14 cellular contexts compared by ENCODE assay signal in the genomic region with DNA sequence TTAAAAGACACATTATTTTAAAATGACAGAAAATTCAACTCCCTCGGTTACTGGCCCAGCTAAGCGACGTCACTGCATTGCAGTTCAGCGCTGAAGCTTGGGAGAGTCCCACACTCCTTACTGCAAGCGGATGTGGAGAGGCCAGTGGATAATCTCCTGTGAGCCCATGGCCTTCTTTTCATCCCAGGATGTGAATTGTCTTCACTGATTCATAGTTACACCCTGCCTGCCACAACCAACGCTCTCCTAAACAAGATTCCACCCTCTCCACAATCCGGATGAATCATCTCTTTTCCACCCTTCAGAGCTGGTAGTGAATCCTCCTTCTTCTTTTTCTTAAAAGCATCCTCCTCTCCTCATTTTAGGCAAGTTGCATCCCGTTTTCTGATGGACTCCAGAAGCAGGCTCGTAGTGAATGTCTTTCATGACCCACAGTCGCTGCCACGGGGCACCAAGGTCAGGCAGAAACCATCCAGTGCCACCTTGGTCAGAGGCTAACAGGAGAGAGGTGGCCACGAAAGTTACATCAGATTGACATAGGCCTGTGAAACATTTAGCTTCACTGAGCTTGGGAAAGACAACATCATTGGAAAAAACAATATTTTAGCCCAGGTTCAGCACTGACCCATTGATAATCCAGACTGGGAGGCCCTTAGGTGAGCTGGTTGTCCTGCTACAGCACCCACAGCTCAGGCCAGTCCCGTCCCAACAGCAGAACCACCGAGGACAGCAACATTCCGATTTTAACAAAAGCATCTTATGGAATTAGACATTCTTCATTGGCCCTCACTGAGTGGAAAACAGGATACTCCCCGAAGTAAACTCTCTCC. TPM values are rescaled to one million over a fixed set of nuclear protein-coding genes. Genes with fewer than 3 reads are reported as not detected.
DNase-seq lines count a peak whose midpoint lies in the region; ATAC-seq, FAIRE-seq and TF ChIP-seq lines count a peak whose summit lies in the region.
"Had no signal": no experiment of that assay in that cellular context is flagged by ENCODE, and none has a peak within 500 bp of the region (broad histone marks: within the 10 kb centered on the region; RNA-seq: fewer than 3 reads in every experiment).

No MANE protein-coding gene starts in this region.

- H3K27me3 ChIP-seq in esophagus squamous epithelium: peaks cover 0 to 50% (median 9%) of the 10 kb centered on the region in 4 donors

- WGBS in esophagus squamous epithelium, 2 donors: 50 to 58% methylated on average over 16 of the region's 16 CpGs

- H3K27ac ChIP-seq in RWPE1 (peak overlapping the region; percentile 92), esophagus squamous epithelium (peak overlapping the region; percentile 81 to 92 (median 89))
- H3K27ac ChIP-seq: neutrophil had no signal

- FAIRE-seq in frontal cortex (lab: Jason Lieb, UNC): no peak
- FAIRE-seq: endothelial cell of umbilical vein, GM12878 had no signal

- POLR2A ChIA-PET in RWPE1 (lab: Yijun Ruan, JAX; ENCODE audit: low non-redundant PET): no interaction called here

- H3K9me3 ChIP-seq in esophagus squamous epithelium: no peaks in the 10 kb centered on the region
- H3K9me3 ChIP-seq: neutrophil had no signal

- TF ChIP-seq CTCF in RWPE1 (conservative IDR thresholded peaks at IDR 0.05; ENCODE audit: low read depth): no peak
- TF ChIP-seq CTCF in esophagus squamous epithelium (IDR thresholded peaks at IDR 0.05): no peak

- CTCF ChIA-PET in RWPE1 (lab: Yijun Ruan, JAX): interaction anchor here (0.6 kb wide), 2 partner anchors 8 to 13 kb away, joined by 3 to 6 read pairs; no protein-coding TSS in a partner anchor

- peaks cover 7 to 76% (median 27%) of the 10 kb centered on the region in 3 donors for H3K4me1 ChIP-seq in esophagus squamous epithelium

- intact Hi-C loops in esophagus squamous epithelium (cut with DNase I): no loop called here

- H3K36me3 ChIP-seq in esophagus squamous epithelium: peaks cover 0 to 21% (median 0%) of the 10 kb centered on the region in 3 donors
- H3K36me3 ChIP-seq: neutrophil had no signal

- TF ChIP-seq POLR2A in esophagus squamous epithelium (IDR thresholded peaks at IDR 0.05): peak in 1 of 4 donors; percentile 31

- H3K4me3 ChIP-seq in esophagus squamous epithelium: peak overlapping the region; percentile 53 to 80 (median 72)
- H3K4me3 ChIP-seq: GM12878 had no signal

- ATAC-seq in GM19395 (IDR thresholded peaks at IDR 0.05; ENCODE audit: unreplicated experiment): no peak
- ATAC-seq: GM12878 had no signal

- DNase-seq in ELR (ENCODE audit: low read depth) (peak; percentile 90), RWPE1 (ENCODE audit: low spot score) (peak; percentile 75), esophagus squamous epithelium (lab: John Stamatoyannopoulos, UW) (no peak), renal cortical epithelial cell (ENCODE audit: low read depth) (peak; percentile 85), NCI-H146 treated with DMSO at 0.1 percent for 48 hours (lab: John Stamatoyannopoulos, UW; ENCODE audit: unreplicated experiment) (no peak), frontal cortex (ENCODE audit: low spot score in 2 of 2) (no peak)
- DNase-seq in stimulated activated CD4-positive, alpha-beta T cell treated with anti-CD3 and anti-CD28 coated beads, Interleukin-2, amount 100 ng/mL, for 48 hours: no peak
- DNase-seq: anterior cingulate cortex, NCI-H1092 had no signal

RNA-seq across cellular contexts. Expression of gene GJB2, which starts 2.0 kb away (rescaled TPM):
- total RNA-seq in esophagus squamous epithelium (1,000 to 10,000 TPM in 2 of 4 donors, 100 to 1,000 TPM in 2; 301 to 1,758 (median 1,011) TPM), renal cortical epithelial cell (0.75 and 13.2 TPM in 2 replicates), frontal cortex (5.3 TPM)
- total RNA-seq: endothelial cell of umbilical vein had no signal

RNA-seq across cellular contexts. Expression of gene GJA3, which starts 29.8 kb away (rescaled TPM):
- 1 to 10 TPM in 2 of 4 donors, under 1 TPM in 2; 0.45 to 1.3 (median 1.00) TPM for total RNA-seq in esophagus squamous epithelium
- 0.05 TPM in 1 of 2 replicates, not detected in the other for total RNA-seq in renal cortical epithelial cell
- not detected for total RNA-seq in frontal cortex
- total RNA-seq: endothelial cell of umbilical vein, left colon had no signal

RNA-seq across cellular contexts. Expression of gene GJB6, which starts 41.4 kb away (rescaled TPM):
- total RNA-seq in esophagus squamous epithelium (100 to 1,000 TPM; 147 to 460 (median 386) TPM), renal cortical epithelial cell (not detected in 2 replicates), frontal cortex (12.6 TPM)
- total RNA-seq: endothelial cell of umbilical vein, GM12878, left colon had no signal

Comparison
In these comparisons a context has a peak if more than half of its experiments do, and no peak if none do; other contexts are left out.
1. DNase-seq: peak in ELR (single experiment), RWPE1 (single experiment) and renal cortical epithelial cell (single experiment); none in esophagus squamous epithelium (single experiment), NCI-H146 treated with DMSO at 0.1 percent for 48 hours (single experiment), stimulated activated CD4-positive, alpha-beta T cell treated with anti-CD3 and anti-CD28 coated beads, Interleukin-2, amount 100 ng/mL, for 48 hours (0 of 2) and frontal cortex (0 of 2).
2. RNA of gene GJB2, which starts 2.0 kb away (total RNA-seq): 301 to 1,758 TPM in esophagus squamous epithelium; 5.3 TPM in frontal cortex (single experiment) and 0.75 to 13.2 TPM in renal cortical epithelial cell; every median in the first group is over 10 times any median in the second.
3. RNA of gene GJB6, which starts 41.4 kb away (total RNA-seq): 147 to 460 TPM in esophagus squamous epithelium and 12.6 TPM in frontal cortex (single experiment); not detected in renal cortical epithelial cell; every median in the first group is over 10 times any median in the second.